In genomic region chr14:23550827-23551265, GRCh38 we compare ENCODE assay signal across 8 cellular contexts. TPM values are rescaled to one million over a fixed set of nuclear protein-coding genes. Genes with fewer than 3 reads are reported as not detected.
DNase-seq lines count a peak whose midpoint lies in the region; ATAC-seq and TF ChIP-seq lines count a peak whose summit lies in the region.

No MANE protein-coding gene starts in this region.

- no peak for TF ChIP-seq CTCF in astrocyte of the cerebellum (IDR thresholded peaks at IDR 0.05; ENCODE audit: low read depth, low read length, missing control alignments)
- no peak for TF ChIP-seq CTCF in thyroid gland (IDR thresholded peaks at IDR 0.05)

- peak; percentile 98 for DNase-seq in NCI-H2029 treated with DMSO at 0.1 percent for 48 hours (lab: John Stamatoyannopoulos, UW)
- no peak for DNase-seq in NCI-H2029 (lab: John Stamatoyannopoulos, UW)
- no peak for DNase-seq in astrocyte of the cerebellum (ENCODE audit: low read depth)
- no peak for DNase-seq in thyroid gland
- DNase-seq in NCI-H1436 treated with DMSO at 0.1 percent for 48 hours (lab: John Stamatoyannopoulos, UW): no peak
- no peak for DNase-seq in T-helper 2 cell

- no peaks in the 10 kb centered on the region for H3K27me3 ChIP-seq in layer of hippocampus (ENCODE audit: control insufficient read depth, insufficient read depth, low read length)
- no peaks in the 10 kb centered on the region for H3K27me3 ChIP-seq in thyroid gland

- H3K27ac ChIP-seq in layer of hippocampus (ENCODE audit: low read depth, low read length) (peak overlapping the region; percentile 73), thyroid gland (no peak overlapping the region)

- no peaks in the 10 kb centered on the region for H3K36me3 ChIP-seq in thyroid gland

- intact Hi-C loops in thyroid gland (cut with DNase I): no loop called here

- peaks cover 13 to 16% of the 10 kb centered on the region in 2 donors for H3K4me1 ChIP-seq in thyroid gland

- ATAC-seq in GM18867 (IDR thresholded peaks at IDR 0.05; ENCODE audit: unreplicated experiment): no peak

- H3K9me3 ChIP-seq in thyroid gland: no peaks in the 10 kb centered on the region

- in situ Hi-C loops in astrocyte of the cerebellum (cut with HindIII; ENCODE audit: low sequenced_read_pairs): no loop called here

- no peak for TF ChIP-seq POLR2A in thyroid gland (IDR thresholded peaks at IDR 0.05)

- H3K4me3 ChIP-seq in astrocyte of the cerebellum (ENCODE audit: low read depth, low read length) (peak overlapping the region; percentile 63), thyroid gland (replicated peaks in 1 of 3) (peak overlapping the region; percentile 23 to 68 (median 56))

- WGBS in thyroid gland, 2 donors: 1 to 3% methylated on average over 36 of the region's 36 CpGs

RNA-seq across cellular contexts. Expression of gene ZFHX2, which starts 0.7 kb away (rescaled TPM):
- 1 to 10 TPM in 3 of 4 donors, under 1 TPM in 1; 0.46 to 2.3 (median 1.4) TPM for total RNA-seq in thyroid gland

RNA-seq across cellular contexts. Expression of gene THTPA, which starts 5.2 kb away (rescaled TPM):
- 10 to 100 TPM; 15.3 to 48.1 (median 28.3) TPM for total RNA-seq in thyroid gland

RNA-seq across cellular contexts. Expression of gene AP1G2, which starts 16.7 kb away (rescaled TPM):
- 100 to 1,000 TPM in 3 of 4 donors, 10 to 100 TPM in 1; 71.6 to 128 (median 114) TPM for total RNA-seq in thyroid gland

RNA-seq across cellular contexts. Expression of gene JPH4, which starts 27.7 kb away (rescaled TPM):
- total RNA-seq in thyroid gland: under 1 TPM in 3 of 4 donors, not detected in 1; 0.11 to 0.54 (median 0.27) TPM
